Comparison of ENCODE assay signal across 8 cellular contexts in the genomic region with DNA sequence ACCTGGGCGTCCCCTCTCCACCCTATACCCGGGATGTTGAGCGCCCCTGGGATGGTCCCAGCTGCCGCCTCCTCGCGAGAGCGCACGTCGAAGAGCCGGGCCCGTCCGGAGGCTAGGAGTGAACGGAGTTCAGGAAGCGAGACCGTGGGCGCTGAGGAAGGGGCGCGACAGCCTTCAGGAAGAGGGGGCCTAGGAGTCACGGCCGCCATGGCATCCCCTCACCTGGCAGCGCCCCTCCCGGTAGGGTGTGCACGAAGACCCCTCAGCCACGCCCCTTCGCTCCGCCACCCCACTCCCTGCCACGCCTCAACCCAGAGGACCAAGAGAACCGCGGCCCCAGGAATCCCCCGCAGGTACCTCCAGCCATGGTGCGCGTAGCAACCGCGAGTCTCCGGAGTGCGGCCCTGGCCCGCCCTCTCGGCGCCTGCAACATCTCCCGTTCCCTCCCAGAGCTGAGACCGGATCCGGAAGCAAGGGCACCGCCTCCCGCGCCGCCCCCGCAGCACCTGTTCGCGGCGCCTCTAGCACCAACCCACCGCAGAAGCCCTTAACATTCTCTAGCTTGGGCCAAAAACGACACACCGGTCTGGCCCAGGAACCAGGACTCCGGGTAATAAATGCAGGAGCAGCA.
DNase-seq lines count a peak whose midpoint lies in the region; ATAC-seq and TF ChIP-seq lines count a peak whose summit lies in the region.

Gene TSTD1 (minus strand): TSS at position 442 of the 631 bp plus-strand sequence. CDS start 75 bp downstream, at position 367.

- peak; percentile 3 for TF ChIP-seq CTCF in GM12865 (IDR thresholded peaks at IDR 0.05; ENCODE audit: insufficient read depth, low read depth, low read length, missing control alignments)

- H3K9me3 Mint-ChIP-seq in central memory CD8-positive, alpha-beta T cell: no peaks in the 10 kb centered on the region
- no peaks in the 10 kb centered on the region for H3K9me3 Mint-ChIP-seq in memory B cell

- peaks cover 32% of the 10 kb centered on the region for H3K4me1 Mint-ChIP-seq in central memory CD8-positive, alpha-beta T cell
- H3K4me1 Mint-ChIP-seq in memory B cell: peaks cover 24% of the 10 kb centered on the region

- H3K36me3 Mint-ChIP-seq in central memory CD8-positive, alpha-beta T cell (ENCODE audit: insufficient read depth): peaks cover 30% of the 10 kb centered on the region
- peaks cover 27% of the 10 kb centered on the region for H3K36me3 Mint-ChIP-seq in memory B cell

- H3K4me3 Mint-ChIP-seq in central memory CD8-positive, alpha-beta T cell: peak within 1 kb of the TSS; percentile 92
- H3K4me3 Mint-ChIP-seq in memory B cell: peak within 1 kb of the TSS; percentile 84

- H3K4me3 ChIP-seq in GM12865 (ENCODE audit: low read depth, low read length): peak within 1 kb of the TSS; percentile 64

- DNase-seq in GM12865 (ENCODE audit: low read depth) (peak; percentile 90), NCI-H187 (lab: John Stamatoyannopoulos, UW) (peak; percentile 76 to 90), memory B cell (ENCODE audit: low spot score in 2 of 2) (peak; percentile 77 to 85), NOMO-1 treated with DMSO at 0.1 percent for 48 hours (lab: John Stamatoyannopoulos, UW; ENCODE audit: unreplicated experiment) (no peak)
- peak; percentile 72 to 80 for DNase-seq in activated CD4-positive, alpha-beta T cell treated with anti-CD3 and anti-CD28 coated beads for 24 hours (ENCODE audit: low read depth in 2 of 2)
- DNase-seq in central memory CD8-positive, alpha-beta T cell (ENCODE audit: low spot score in 2 of 2): peak; percentile 73 to 77
- peak; percentile 65 to 83 (median 71) for DNase-seq in stimulated activated CD4-positive, alpha-beta T cell treated with anti-CD3 and anti-CD28 coated beads, TNF-alpha, amount 100 ng/mL, for 48 hours (ENCODE audit: low read depth in 3 of 3)

- H3K27me3 Mint-ChIP-seq in central memory CD8-positive, alpha-beta T cell: no peaks in the 10 kb centered on the region
- H3K27me3 Mint-ChIP-seq in memory B cell: no peaks in the 10 kb centered on the region

- peak; percentile 85 for ATAC-seq in HG02588 (IDR thresholded peaks at IDR 0.05; ENCODE audit: unreplicated experiment)
- peak; percentile 90 for ATAC-seq in central memory CD8-positive, alpha-beta T cell (replicated peaks; ENCODE audit: extremely low read depth, poor library complexity, severe bottlenecking)
- peak; percentile 92 for ATAC-seq in memory B cell (ENCODE audit: low read depth)

- peak within 1 kb of the TSS; percentile 87 for H3K27ac Mint-ChIP-seq in central memory CD8-positive, alpha-beta T cell (ENCODE audit: low read depth)
- H3K27ac Mint-ChIP-seq in memory B cell: peak within 1 kb of the TSS; percentile 82
